In genomic region chr21:43757601-43758000, GRCh38 we compare ENCODE assay signal across 15 cellular contexts. TPM values are rescaled to one million over a fixed set of nuclear protein-coding genes. Genes with fewer than 3 reads are reported as not detected.
DNase-seq lines count a peak whose midpoint lies in the region; ATAC-seq and TF ChIP-seq lines count a peak whose summit lies in the region.
"Had no signal": no experiment of that assay in that cellular context is flagged by ENCODE, and none has a peak within 500 bp of the region (broad histone marks: within the 10 kb centered on the region; RNA-seq: fewer than 3 reads in every experiment).

No MANE protein-coding gene starts in this region.

- DNase-seq in DMS 273 (lab: John Stamatoyannopoulos, UW; ENCODE audit: unreplicated experiment) (peak; percentile 44), DMS 273 treated with DMSO at 0.1 percent for 48 hours (lab: John Stamatoyannopoulos, UW) (no peak), neural progenitor cell (ENCODE audit: low spot score) (no peak), upper lobe of right lung (no peak), iPS-NIHi7 (ENCODE audit: extremely low spot score) (no peak)
- DNase-seq in stimulated activated CD4-positive, alpha-beta T cell treated with anti-CD3 and anti-CD28 coated beads, Interleukin-4, amount 100 ng/mL, for 24 hours = no peak
- DNase-seq: NCI-H1436 treated with DMSO at 0.1 percent for 48 hours; NCI-H510A treated with DMSO at 0.1 percent for 48 hours; Peyer's patch; stimulated activated CD4-positive, alpha-beta T cell treated with anti-CD3 and anti-CD28 coated beads, Interleukin-2, amount 100 ng/mL, for 48 hours had no signal

- intact Hi-C loops in dendritic cell treated with granulocyte-macrophage colony-stimulating factor and Interleukin-4, amounts not matched to agents 40 ng/mL and 50 ng/mL, for 4 days (cut with micrococcal nuclease) = no loop called here
- intact Hi-C loops in upper lobe of right lung (cut with DNase I) = no loop called here

- no peaks in the 10 kb centered on the region for H3K27me3 Mint-ChIP-seq in dendritic cell treated with granulocyte-macrophage colony-stimulating factor and Interleukin-4, amounts not matched to agents 40 ng/mL and 50 ng/mL, for 4 days
- no peaks in the 10 kb centered on the region for H3K27me3 Mint-ChIP-seq in neural progenitor cell (ENCODE audit: insufficient read depth, low read depth)

- peak overlapping the region; percentile 53 for H3K27ac Mint-ChIP-seq in dendritic cell treated with granulocyte-macrophage colony-stimulating factor and Interleukin-4, amounts not matched to agents 40 ng/mL and 50 ng/mL, for 4 days
- peak overlapping the region; percentile 50 for H3K27ac Mint-ChIP-seq in neural progenitor cell
- H3K27ac Mint-ChIP-seq: activated T-helper 2 cell treated with anti-CD3 and anti-CD28 coated beads, Interferon-gamma antibody, Interleukin-2, Interleukin-4, amounts not matched to agents 10 μg/mL and 5 μg/mL and 100 μg/mL, durations not matched to agents 14 hours and 24 hours and 36 hours; stimulated activated effector memory CD8-positive, alpha-beta T cell treated with anti-CD3 and anti-CD28 coated beads, Interleukin-12 subunit alpha, Interleukin-12 subunit beta, amount 100 ng/mL, for 72 hours had no signal

- H3K9me3 Mint-ChIP-seq in dendritic cell treated with granulocyte-macrophage colony-stimulating factor and Interleukin-4, amounts not matched to agents 40 ng/mL and 50 ng/mL, for 4 days = peaks cover 7% of the 10 kb centered on the region
- no peaks in the 10 kb centered on the region for H3K9me3 Mint-ChIP-seq in neural progenitor cell
- H3K9me3 Mint-ChIP-seq: activated T-helper 2 cell treated with anti-CD3 and anti-CD28 coated beads, Interferon-gamma antibody, Interleukin-2, Interleukin-4, amounts not matched to agents 10 μg/mL and 5 μg/mL and 100 μg/mL, durations not matched to agents 14 hours and 24 hours and 36 hours; stimulated activated effector memory CD8-positive, alpha-beta T cell treated with anti-CD3 and anti-CD28 coated beads, Interleukin-12 subunit alpha, Interleukin-12 subunit beta, amount 100 ng/mL, for 72 hours had no signal

- H2AFZ ChIP-seq in neural progenitor cell (replicated peaks) = no peak overlapping the region

- H3K4me1 ChIP-seq in neural progenitor cell = no peaks in the 10 kb centered on the region
- peaks cover 15% of the 10 kb centered on the region for H3K4me1 ChIP-seq in upper lobe of right lung
- H3K4me1 ChIP-seq: Peyer's patch had no signal

- ATAC-seq in upper lobe of right lung (peak; percentile 42), GM21367 (IDR thresholded peaks at IDR 0.05; ENCODE audit: unreplicated experiment) (no peak)
- ATAC-seq: stimulated activated effector memory CD8-positive, alpha-beta T cell treated with anti-CD3 and anti-CD28 coated beads, Interleukin-12 subunit alpha, Interleukin-12 subunit beta, amount 100 ng/mL, for 72 hours had no signal

- no peaks in the 10 kb centered on the region for H3K79me2 ChIP-seq in neural progenitor cell (ENCODE audit: low read depth)

- no peak overlapping the region for H3K4me2 ChIP-seq in neural progenitor cell

- TF ChIP-seq CTCF in neural progenitor cell (IDR thresholded peaks at IDR 0.05) (no peak), upper lobe of right lung (IDR thresholded peaks at IDR 0.05) (no peak)

- H3K9me3 ChIP-seq in neural progenitor cell (ENCODE audit: low read depth) = no peaks in the 10 kb centered on the region
- H3K9me3 ChIP-seq in upper lobe of right lung = no peaks in the 10 kb centered on the region
- H3K9me3 ChIP-seq: Peyer's patch had no signal

- H4K20me1 ChIP-seq in neural progenitor cell (ENCODE audit: low read depth) = no peaks in the 10 kb centered on the region

- H3K27ac ChIP-seq in neural progenitor cell (peak overlapping the region; percentile 73), upper lobe of right lung (peak overlapping the region; percentile 71)
- H3K27ac ChIP-seq: 22Rv1 had no signal

- peaks cover 25% of the 10 kb centered on the region for H3K4me1 Mint-ChIP-seq in dendritic cell treated with granulocyte-macrophage colony-stimulating factor and Interleukin-4, amounts not matched to agents 40 ng/mL and 50 ng/mL, for 4 days (ENCODE audit: low read depth)
- H3K4me1 Mint-ChIP-seq in neural progenitor cell = no peaks in the 10 kb centered on the region
- H3K4me1 Mint-ChIP-seq: stimulated activated effector memory CD8-positive, alpha-beta T cell treated with anti-CD3 and anti-CD28 coated beads, Interleukin-12 subunit alpha, Interleukin-12 subunit beta, amount 100 ng/mL, for 72 hours had no signal

- peaks cover 5% of the 10 kb centered on the region for H3F3A ChIP-seq in neural progenitor cell (ENCODE audit: low read depth)

- no peak overlapping the region for H3K4me3 Mint-ChIP-seq in dendritic cell treated with granulocyte-macrophage colony-stimulating factor and Interleukin-4, amounts not matched to agents 40 ng/mL and 50 ng/mL, for 4 days
- no peak overlapping the region for H3K4me3 Mint-ChIP-seq in neural progenitor cell
- H3K4me3 Mint-ChIP-seq: stimulated activated effector memory CD8-positive, alpha-beta T cell treated with anti-CD3 and anti-CD28 coated beads, Interleukin-12 subunit alpha, Interleukin-12 subunit beta, amount 100 ng/mL, for 72 hours had no signal

- H3K36me3 Mint-ChIP-seq in dendritic cell treated with granulocyte-macrophage colony-stimulating factor and Interleukin-4, amounts not matched to agents 40 ng/mL and 50 ng/mL, for 4 days (ENCODE audit: low read depth) = peaks cover 100% of the 10 kb centered on the region
- peaks cover 12% of the 10 kb centered on the region for H3K36me3 Mint-ChIP-seq in neural progenitor cell

- H3K36me3 ChIP-seq in neural progenitor cell = no peaks in the 10 kb centered on the region
- H3K36me3 ChIP-seq in upper lobe of right lung = peaks cover 78% of the 10 kb centered on the region

- H3K4me3 ChIP-seq in neural progenitor cell (no peak overlapping the region), upper lobe of right lung (no peak overlapping the region)

- no peaks in the 10 kb centered on the region for H3K27me3 ChIP-seq in neural progenitor cell
- H3K27me3 ChIP-seq in upper lobe of right lung = no peaks in the 10 kb centered on the region
- H3K27me3 ChIP-seq: Peyer's patch had no signal

- peak overlapping the region; percentile 20 for H3K9ac ChIP-seq in neural progenitor cell

RNA-seq across cellular contexts. Expression of gene CSTB, which starts 18.5 kb away (rescaled TPM):
- total RNA-seq in neural progenitor cell (ENCODE audit: low replicate concordance) = 7.1 and 8.5 TPM in 2 replicates
- total RNA-seq in upper lobe of right lung = 148 TPM

RNA-seq across cellular contexts. Expression of gene RRP1, which starts 31.8 kb away (rescaled TPM):
- 18.4 and 32.5 TPM in 2 replicates for total RNA-seq in neural progenitor cell (ENCODE audit: low replicate concordance)
- 19.0 TPM for total RNA-seq in upper lobe of right lung

RNA-seq across cellular contexts. Expression of gene PDXK, which starts 38.7 kb away (rescaled TPM):
- total RNA-seq in neural progenitor cell (ENCODE audit: low replicate concordance) = 43.3 and 54.0 TPM in 2 replicates
- 280 TPM for total RNA-seq in upper lobe of right lung

Comparison
In these comparisons a context has a peak if more than half of its experiments do, and no peak if none do; other contexts are left out.
1. RNA of gene CSTB, which starts 18.5 kb away (total RNA-seq): 148 TPM in upper lobe of right lung (single experiment); 7.1 to 8.5 TPM in neural progenitor cell; every median in the first group is over 10 times any median in the second.